ENCODE assay signal across 32 cellular contexts in genomic region chr3:6367171-6367570, GRCh38.
"Had no signal": no experiment of that assay in that cellular context is flagged by ENCODE, and none has a peak within 500 bp of the region (broad histone marks: within the 10 kb centered on the region; RNA-seq: fewer than 3 reads in every experiment).

No MANE protein-coding gene starts in this region.

- H3K36me3 ChIP-seq: adrenal gland, ascending aorta, brain microvascular endothelial cell, breast epithelium, cardiac muscle cell had no signal

- H3K4me3 ChIP-seq: adrenal gland, ascending aorta, body of pancreas, breast epithelium, cardiac muscle cell had no signal

- H3K9me3 ChIP-seq: adrenal gland, ascending aorta, body of pancreas, breast epithelium had no signal

- H3K27me3 ChIP-seq: adrenal gland, ascending aorta, body of pancreas, brain microvascular endothelial cell, breast epithelium, cardiac muscle cell had no signal

- DNase-seq: activated effector memory CD4-positive, alpha-beta T cell treated with anti-CD3 and anti-CD28 coated beads, Interleukin-2, amount 50 U/mL, for 16 hours; activated effector memory CD4-positive, alpha-beta T cell treated with Interleukin-2 at 50 U/mL for 16 hours; activated gamma-delta T cell; activated gamma-delta T cell treated with Interleukin-2 at 50 U/mL for 16 hours; activated naive CD4-positive, alpha-beta T cell; activated naive CD4-positive, alpha-beta T cell treated with anti-CD3 and anti-CD28 coated beads for 36 hours; activated naive CD4-positive, alpha-beta T cell treated with anti-CD3 and anti-CD28 coated beads, Interleukin-2, amount 10 ng/mL, durations not matched to agents 7 days and 5 days; activated naive CD4-positive, alpha-beta T cell treated with anti-CD3 and anti-CD28 coated beads, Interleukin-2, amount 50 U/mL, for 16 hours; activated naive CD4-positive, alpha-beta T cell treated with Interleukin-2 at 50 U/mL for 16 hours; activated naive CD8-positive, alpha-beta T cell treated with anti-CD3 and anti-CD28 coated beads for 36 hours; activated naive CD8-positive, alpha-beta T cell treated with anti-CD3 and anti-CD28 coated beads, Interleukin-2, amount 10 ng/mL, durations not matched to agents 7 days and 5 days; activated naive CD8-positive, alpha-beta T cell treated with anti-CD3 and anti-CD28 coated beads, Interleukin-2, amount 50 U/mL, for 24 hours; activated T-cell treated with anti-CD3 and anti-CD28 coated beads, Interleukin-2, amount 50 U/mL, for 1 hour; activated T-cell treated with anti-CD3 and anti-CD28 coated beads, Interleukin-2, amount 50 U/mL, for 24 hours; activated T-cell treated with anti-CD3 and anti-CD28 coated beads, Interleukin-2, amount 50 U/mL, for 4 hours; activated T-cell treated with anti-CD3 and anti-CD28 coated beads, Interleukin-2, amount 50 U/mL, for 48 hours; activated T-cell treated with anti-CD3 and anti-CD28 coated beads, Interleukin-2, amount 50 U/mL, for 72 hours; adrenal gland; amniotic stem cell; amygdala; anterior cingulate cortex; aorta; body of pancreas; brain microvascular endothelial cell; caudate nucleus; central memory CD4-positive, alpha-beta T cell; cerebellar nuclear complex had no signal

- H3K27ac ChIP-seq: adrenal gland, ascending aorta, body of pancreas, brain microvascular endothelial cell, breast epithelium, cardiac muscle cell had no signal

- H3K4me1 ChIP-seq: adrenal gland, ascending aorta, body of pancreas, breast epithelium had no signal

- ATAC-seq: activated naive CD4-positive, alpha-beta T cell treated with anti-CD3 and anti-CD28 coated beads, Interleukin-2, amount 50 U/mL, for 72 hours; activated naive CD8-positive, alpha-beta T cell treated with anti-CD3 and anti-CD28 coated beads, Interleukin-2, amount 50 U/mL, for 24 hours; activated T-cell treated with anti-CD3 and anti-CD28 coated beads, Interleukin-2, amount 50 U/mL, for 4 hours; activated T-cell treated with anti-CD3 and anti-CD28 coated beads, Interleukin-2, amount 50 U/mL, for 72 hours; activated T-helper 17 cell treated with anti-CD3 and anti-CD28 coated beads, Interleukin-2, amount 50 U/mL, for 72 hours; body of pancreas had no signal
